ENCODE assay signal across 7 cellular contexts in the genomic region with DNA sequence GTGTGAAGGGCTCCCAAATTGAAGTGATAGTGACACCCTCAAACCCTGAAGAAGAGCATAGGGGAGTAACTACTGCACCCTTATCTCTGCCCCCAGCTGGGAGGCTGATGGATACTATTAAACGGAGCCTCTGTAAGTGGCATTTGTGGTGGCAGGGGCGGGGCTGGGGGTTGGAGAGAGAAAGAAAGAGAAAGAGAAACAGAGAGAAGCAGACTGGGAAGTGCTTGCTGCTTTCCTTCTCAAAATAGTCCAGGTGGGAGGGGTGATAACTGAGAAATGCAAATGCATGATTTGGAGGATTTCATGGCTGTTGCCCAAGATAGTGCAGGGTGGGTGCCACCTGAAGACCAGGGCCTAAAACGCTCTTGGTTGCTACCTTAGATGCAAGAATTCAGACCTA.
DNase-seq lines count a peak whose midpoint lies in the region; ATAC-seq lines count a peak whose summit lies in the region.

No MANE protein-coding gene starts in this region.

- ATAC-seq in GM19455 (IDR thresholded peaks at IDR 0.05; ENCODE audit: unreplicated experiment) (peak; percentile 91), HG03196 (IDR thresholded peaks at IDR 0.05; ENCODE audit: unreplicated experiment) (peak; percentile 90)

- DNase-seq in activated CD8-positive, alpha-beta memory T cell treated with anti-CD3 and anti-CD28 coated beads, Interleukin-2, amount 50 U/mL, for 4 hours = peak; percentile 27
- DNase-seq in stimulated activated CD8-positive, alpha-beta memory T cell treated with anti-CD3 and anti-CD28 coated beads, Interleukin-12 subunit alpha, Interleukin-12 subunit beta, amount 100 ng/mL, for 4 hours (ENCODE audit: low read depth) = peak; percentile 10
- DNase-seq in DMS79 (lab: John Stamatoyannopoulos, UW) = no peak
- DNase-seq in SK-N-DZ (ENCODE audit: low spot score) = no peak
- DNase-seq in middle frontal gyrus (ENCODE audit: extremely low spot score, low spot score) = no peak

Comparison
In these comparisons a context has a peak if more than half of its experiments do, and no peak if none do; other contexts are left out.
1. DNase-seq: peak in activated CD8-positive, alpha-beta memory T cell treated with anti-CD3 and anti-CD28 coated beads, Interleukin-2, amount 50 U/mL, for 4 hours (single experiment) and stimulated activated CD8-positive, alpha-beta memory T cell treated with anti-CD3 and anti-CD28 coated beads, Interleukin-12 subunit alpha, Interleukin-12 subunit beta, amount 100 ng/mL, for 4 hours (single experiment); none in DMS79 (single experiment), SK-N-DZ (single experiment) and middle frontal gyrus (single experiment).